Comparison of ENCODE assay signal across 22 cellular contexts in the genomic region with DNA sequence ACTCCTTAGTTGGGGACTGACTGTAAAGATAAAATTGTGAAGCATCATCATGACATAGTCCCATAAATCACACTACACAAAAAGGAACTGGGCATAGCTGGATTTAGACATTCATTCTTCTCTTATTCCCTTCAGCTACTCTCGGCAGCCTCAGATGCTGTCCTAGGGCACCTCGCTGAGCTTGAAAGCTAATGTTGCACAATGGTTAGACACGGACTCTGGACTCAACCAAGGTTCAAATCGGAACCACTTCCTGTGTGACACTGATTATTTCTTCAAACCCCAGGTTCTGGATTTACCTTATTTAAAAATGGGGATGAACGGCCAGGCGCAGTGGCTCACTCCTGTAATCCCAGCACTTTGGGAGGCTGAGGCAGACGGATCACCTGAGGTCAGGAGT.
"Had no signal": no experiment of that assay in that cellular context is flagged by ENCODE, and none has a peak within 500 bp of the region (broad histone marks: within the 10 kb centered on the region; RNA-seq: fewer than 3 reads in every experiment).

No MANE protein-coding gene starts in this region.

- DNase-seq: Karpas-422, KG1, MG63, NCI-H1092 treated with DMSO at 0.1 percent for 48 hours, NCI-H1436, NCI-H187, NCI-H2029, NCI-H2081 treated with DMSO at 0.1 percent for 48 hours, NCI-H2171, NCI-H226, NCI-H446, NCI-H510A, NCI-H524 treated with DMSO at 0.1 percent for 48 hours, NCI-H69, NCI-H774, RPMI8226, SIG-M5, SK-N-SH, SW 1271 had no signal

- H3K4me3 ChIP-seq: MG63 had no signal

- H3K9ac ChIP-seq: SK-N-SH had no signal

- H3K27ac ChIP-seq: HL-60 had no signal

- H3K9me3 ChIP-seq: MG63, SK-N-SH had no signal

- H3K27me3 ChIP-seq: MG63 had no signal

- H3K4me2 ChIP-seq: SK-N-SH had no signal

- FAIRE-seq: HTR-8/SVneo, RCC 7860 had no signal
